Comparison of ENCODE assay signal across 1 cellular context in the genomic region with DNA sequence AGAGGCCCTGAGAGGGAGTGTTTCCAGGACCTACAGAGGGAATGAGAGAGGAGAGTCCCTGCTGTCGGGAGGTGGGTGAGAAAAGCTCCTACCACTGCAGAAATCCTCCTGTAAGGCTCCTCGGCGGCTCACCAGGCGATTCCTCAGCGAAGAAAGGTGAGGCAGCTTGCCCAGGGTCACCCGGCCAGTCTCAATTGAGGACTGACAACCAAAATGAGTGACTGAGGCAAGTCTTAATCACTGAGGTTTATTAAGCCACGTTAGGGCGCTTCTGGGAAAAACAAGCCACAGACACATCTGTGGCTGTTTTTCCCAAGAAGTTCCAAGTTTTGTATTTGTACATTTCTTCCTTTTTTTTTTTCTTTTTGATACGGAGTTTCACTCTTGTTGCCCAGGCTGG.
TF ChIP-seq lines count a peak whose summit lies in the region.

No MANE protein-coding gene starts in this region.

TF ChIP-seq in GM23338, 12 proteins besides CTCF, POLR2A, EP300 and RAD21 (continued from another document):
- TF ChIP-seq ZNF462 (CRISPR knock-in tag; IDR thresholded peaks at IDR 0.05) = no peak
- no peak for TF ChIP-seq CREB1 (CRISPR knock-in tag; IDR thresholded peaks at IDR 0.05; ENCODE audit: low read depth)
- TF ChIP-seq ETS1 (IDR thresholded peaks at IDR 0.05) = no peak
- no peak for TF ChIP-seq EZH2 (IDR thresholded peaks at IDR 0.05; ENCODE audit: low read depth, unreplicated experiment)
- TF ChIP-seq, protein P1, sequence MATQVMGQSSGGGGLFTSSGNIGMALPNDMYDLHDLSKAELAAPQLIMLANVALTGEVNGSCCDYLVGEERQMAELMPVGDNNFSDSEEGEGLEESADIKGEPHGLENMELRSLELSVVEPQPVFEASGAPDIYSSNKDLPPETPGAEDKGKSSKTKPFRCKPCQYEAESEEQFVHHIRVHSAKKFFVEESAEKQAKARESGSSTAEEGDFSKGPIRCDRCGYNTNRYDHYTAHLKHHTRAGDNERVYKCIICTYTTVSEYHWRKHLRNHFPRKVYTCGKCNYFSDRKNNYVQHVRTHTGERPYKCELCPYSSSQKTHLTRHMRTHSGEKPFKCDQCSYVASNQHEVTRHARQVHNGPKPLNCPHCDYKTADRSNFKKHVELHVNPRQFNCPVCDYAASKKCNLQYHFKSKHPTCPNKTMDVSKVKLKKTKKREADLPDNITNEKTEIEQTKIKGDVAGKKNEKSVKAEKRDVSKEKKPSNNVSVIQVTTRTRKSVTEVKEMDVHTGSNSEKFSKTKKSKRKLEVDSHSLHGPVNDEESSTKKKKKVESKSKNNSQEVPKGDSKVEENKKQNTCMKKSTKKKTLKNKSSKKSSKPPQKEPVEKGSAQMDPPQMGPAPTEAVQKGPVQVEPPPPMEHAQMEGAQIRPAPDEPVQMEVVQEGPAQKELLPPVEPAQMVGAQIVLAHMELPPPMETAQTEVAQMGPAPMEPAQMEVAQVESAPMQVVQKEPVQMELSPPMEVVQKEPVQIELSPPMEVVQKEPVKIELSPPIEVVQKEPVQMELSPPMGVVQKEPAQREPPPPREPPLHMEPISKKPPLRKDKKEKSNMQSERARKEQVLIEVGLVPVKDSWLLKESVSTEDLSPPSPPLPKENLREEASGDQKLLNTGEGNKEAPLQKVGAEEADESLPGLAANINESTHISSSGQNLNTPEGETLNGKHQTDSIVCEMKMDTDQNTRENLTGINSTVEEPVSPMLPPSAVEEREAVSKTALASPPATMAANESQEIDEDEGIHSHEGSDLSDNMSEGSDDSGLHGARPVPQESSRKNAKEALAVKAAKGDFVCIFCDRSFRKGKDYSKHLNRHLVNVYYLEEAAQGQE (IDR thresholded peaks at IDR 0.05; ENCODE audit: unreplicated experiment) = no peak
- no peak for TF ChIP-seq NANOG (IDR thresholded peaks at IDR 0.05; ENCODE audit: borderline replicate concordance)
- no peak for TF ChIP-seq JUNB (IDR thresholded peaks at IDR 0.05; ENCODE audit: unreplicated experiment)
TF ChIP-seq in GM23338: peak in this region for 0.
